Comparison of ENCODE assay signal across 41 cellular contexts in the genomic region with DNA sequence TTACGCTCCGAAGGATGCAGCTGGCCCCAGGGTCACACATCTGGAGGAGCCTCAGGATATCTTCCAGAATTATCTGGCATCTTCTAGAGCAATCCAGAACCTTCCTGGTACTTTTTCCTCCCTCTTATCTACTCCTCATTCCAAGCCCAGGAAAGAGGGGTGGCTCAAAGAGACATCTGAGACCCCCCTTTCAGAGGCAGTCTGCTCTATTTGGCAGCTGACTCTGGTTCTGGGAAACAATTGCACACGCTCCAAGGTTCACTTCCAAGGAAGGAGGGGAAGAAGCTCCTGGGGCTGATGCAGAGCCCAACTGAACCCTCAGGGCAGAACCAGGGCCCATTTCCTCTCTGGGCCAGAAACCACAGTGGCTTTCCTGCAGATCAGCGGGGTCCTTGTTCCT. TPM values are rescaled to one million over a fixed set of nuclear protein-coding genes. Genes with fewer than 3 reads are reported as not detected.
"Had no signal": no experiment of that assay in that cellular context is flagged by ENCODE, and none has a peak within 500 bp of the region (broad histone marks: within the 10 kb centered on the region; RNA-seq: fewer than 3 reads in every experiment).

No MANE protein-coding gene starts in this region.

- H3K27ac ChIP-seq: adrenal gland, ascending aorta, brain microvascular endothelial cell, coronary artery, epithelial cell of prostate, esophagus squamous epithelium, gastroesophageal sphincter had no signal

- H3K4me1 Mint-ChIP-seq: activated CD4-positive, alpha-beta T cell treated with anti-CD3 and anti-CD28 coated beads for 36 hours; activated CD4-positive, alpha-beta T cell treated with anti-CD3 and anti-CD28 coated beads, Interleukin-2, amount 10 ng/mL, durations not matched to agents 24 days and 14 days; activated CD8-positive, alpha-beta memory T cell treated with anti-CD3 and anti-CD28 coated beads, Interleukin-2, amount 10 ng/mL, durations not matched to agents 7 days and 5 days; activated naive CD4-positive, alpha-beta T cell treated with anti-CD3 and anti-CD28 coated beads, Interleukin-2, amount 50 U/mL, for 24 hours; activated naive CD8-positive, alpha-beta T cell treated with anti-CD3 and anti-CD28 coated beads for 36 hours; activated naive CD8-positive, alpha-beta T cell treated with anti-CD3 and anti-CD28 coated beads, Interleukin-2, amount 50 U/mL, for 24 hours; central memory CD8-positive, alpha-beta T cell; T-helper 17 cell had no signal

- H3K9me3 Mint-ChIP-seq: activated CD4-positive, alpha-beta memory T cell treated with anti-CD3 and anti-CD28 coated beads for 36 hours; activated CD4-positive, alpha-beta T cell treated with anti-CD3 and anti-CD28 coated beads, Interleukin-2, amount 10 ng/mL, durations not matched to agents 24 days and 14 days; activated naive CD4-positive, alpha-beta T cell treated with anti-CD3 and anti-CD28 coated beads for 36 hours; activated naive CD4-positive, alpha-beta T cell treated with anti-CD3 and anti-CD28 coated beads, Interleukin-2, amount 50 U/mL, for 24 hours; activated naive CD8-positive, alpha-beta T cell treated with anti-CD3 and anti-CD28 coated beads for 36 hours; activated naive CD8-positive, alpha-beta T cell treated with anti-CD3 and anti-CD28 coated beads, Interleukin-2, amount 50 U/mL, for 24 hours; activated T-helper 1 cell treated with anti-CD3 and anti-CD28 coated beads, Interleukin-12 subunit alpha, Interleukin-12 subunit beta, Interleukin-2, Interleukin-4 antibody, amounts not matched to agents 30 ng/mL and 10 ng/mL and 1 ng/mL, durations not matched to agents 14 hours and 24 hours and 36 hours; activated T-helper 2 cell treated with anti-CD3 and anti-CD28 coated beads, Interferon-gamma antibody, Interleukin-2, Interleukin-4, amounts not matched to agents 10 μg/mL and 5 μg/mL and 100 μg/mL, durations not matched to agents 14 hours and 24 hours and 36 hours; central memory CD8-positive, alpha-beta T cell; dendritic cell treated with granulocyte-macrophage colony-stimulating factor and Interleukin-4, amounts not matched to agents 40 ng/mL and 50 ng/mL, for 4 days; T-helper 2 cell treated with Interferon-gamma antibody and Interleukin-4, amounts not matched to agents 5 μg/mL and 100 μg/mL, for 36 hours had no signal

- H3K36me3 ChIP-seq: adrenal gland, ascending aorta, brain microvascular endothelial cell, esophagus squamous epithelium, gastroesophageal sphincter had no signal

- H3K4me3 ChIP-seq: adrenal gland, ascending aorta, coronary artery, esophagus squamous epithelium, gastroesophageal sphincter had no signal

- ATAC-seq: activated CD4-positive, alpha-beta T cell treated with anti-CD3 and anti-CD28 coated beads for 36 hours; activated CD8-positive, alpha-beta memory T cell treated with anti-CD3 and anti-CD28 coated beads, Interleukin-2, amount 10 ng/mL, durations not matched to agents 7 days and 5 days; activated CD8-positive, alpha-beta T cell treated with anti-CD3 and anti-CD28 coated beads, Interleukin-2, amount 10 ng/mL, durations not matched to agents 7 days and 5 days; activated naive CD8-positive, alpha-beta T cell treated with anti-CD3 and anti-CD28 coated beads, Interleukin-2, amount 50 U/mL, for 24 hours; gastroesophageal sphincter; T-helper 17 cell had no signal

- H3K9me3 ChIP-seq: adrenal gland, ascending aorta, esophagus squamous epithelium, gastroesophageal sphincter had no signal

- DNase-seq: activated CD4-positive, alpha-beta memory T cell treated with anti-CD3 and anti-CD28 coated beads for 36 hours; activated CD4-positive, alpha-beta T cell treated with anti-CD3 and anti-CD28 coated beads for 36 hours; activated CD4-positive, alpha-beta T cell treated with anti-CD3 and anti-CD28 coated beads, Interleukin-2, amount 10 ng/mL, durations not matched to agents 24 days and 14 days; activated CD4-positive, CD25-positive, alpha-beta regulatory T cell; activated CD4-positive, CD25-positive, alpha-beta regulatory T cell treated with anti-CD3 and anti-CD28 coated beads, Interleukin-2, amount 50 U/mL, for 72 hours; activated CD8-positive, alpha-beta memory T cell treated with anti-CD3 and anti-CD28 coated beads, Interleukin-2, amount 10 ng/mL, durations not matched to agents 7 days and 5 days; activated CD8-positive, alpha-beta memory T cell treated with anti-CD3 and anti-CD28 coated beads, Interleukin-2, amount 50 U/mL, for 4 hours; activated CD8-positive, alpha-beta T cell treated with anti-CD3 and anti-CD28 coated beads, Interleukin-2, amount 10 ng/mL, durations not matched to agents 7 days and 5 days; activated effector memory CD4-positive, alpha-beta T cell treated with anti-CD3 and anti-CD28 coated beads, Interleukin-2, amount 50 U/mL, for 16 hours; activated naive CD4-positive, alpha-beta T cell treated with anti-CD3 and anti-CD28 coated beads for 36 hours; activated naive CD8-positive, alpha-beta T cell treated with anti-CD3 and anti-CD28 coated beads for 36 hours; activated naive CD8-positive, alpha-beta T cell treated with anti-CD3 and anti-CD28 coated beads, Interleukin-2, amount 50 U/mL, for 24 hours; activated T-cell treated with anti-CD3 and anti-CD28 coated beads, Interleukin-2, amount 50 U/mL, for 1 hour; activated T-cell treated with anti-CD3 and anti-CD28 coated beads, Interleukin-2, amount 50 U/mL, for 48 hours; adrenal gland; amygdala; brain microvascular endothelial cell; effector CD8-positive, alpha-beta T cell; esophagus squamous epithelium; foreskin melanocyte; hippocampal formation; T-helper 1 cell; T-helper 17 cell; T1000 had no signal

- H3K4me1 ChIP-seq: adrenal gland, ascending aorta, esophagus squamous epithelium, gastroesophageal sphincter had no signal

- H3K36me3 Mint-ChIP-seq: activated CD4-positive, alpha-beta memory T cell treated with anti-CD3 and anti-CD28 coated beads for 36 hours; activated CD8-positive, alpha-beta memory T cell treated with anti-CD3 and anti-CD28 coated beads, Interleukin-2, amount 10 ng/mL, durations not matched to agents 7 days and 5 days; activated naive CD4-positive, alpha-beta T cell treated with anti-CD3 and anti-CD28 coated beads, Interleukin-2, amount 50 U/mL, for 24 hours; activated naive CD8-positive, alpha-beta T cell treated with anti-CD3 and anti-CD28 coated beads for 36 hours had no signal

- H3K4me3 Mint-ChIP-seq: activated CD4-positive, alpha-beta memory T cell treated with anti-CD3 and anti-CD28 coated beads for 36 hours; activated CD4-positive, alpha-beta T cell treated with anti-CD3 and anti-CD28 coated beads for 36 hours; activated CD4-positive, alpha-beta T cell treated with anti-CD3 and anti-CD28 coated beads, Interleukin-2, amount 10 ng/mL, durations not matched to agents 24 days and 14 days; activated CD8-positive, alpha-beta memory T cell treated with anti-CD3 and anti-CD28 coated beads, Interleukin-2, amount 10 ng/mL, durations not matched to agents 7 days and 5 days; activated CD8-positive, alpha-beta T cell treated with anti-CD3 and anti-CD28 coated beads, Interleukin-2, amount 10 ng/mL, durations not matched to agents 7 days and 5 days; activated naive CD4-positive, alpha-beta T cell treated with anti-CD3 and anti-CD28 coated beads for 36 hours; activated naive CD4-positive, alpha-beta T cell treated with anti-CD3 and anti-CD28 coated beads, Interleukin-2, amount 50 U/mL, for 24 hours; activated naive CD8-positive, alpha-beta T cell treated with anti-CD3 and anti-CD28 coated beads for 36 hours; activated naive CD8-positive, alpha-beta T cell treated with anti-CD3 and anti-CD28 coated beads, Interleukin-2, amount 50 U/mL, for 24 hours; activated T-helper 1 cell treated with anti-CD3 and anti-CD28 coated beads, Interleukin-12 subunit alpha, Interleukin-12 subunit beta, Interleukin-2, Interleukin-4 antibody, amounts not matched to agents 30 ng/mL and 10 ng/mL and 1 ng/mL, durations not matched to agents 14 hours and 24 hours and 36 hours; central memory CD8-positive, alpha-beta T cell; dendritic cell treated with granulocyte-macrophage colony-stimulating factor and Interleukin-4, amounts not matched to agents 40 ng/mL and 50 ng/mL, for 4 days; T-helper 17 cell; T-helper 2 cell treated with Interferon-gamma antibody and Interleukin-4, amounts not matched to agents 5 μg/mL and 100 μg/mL, for 36 hours had no signal

- H3K27ac Mint-ChIP-seq: activated CD4-positive, alpha-beta memory T cell treated with anti-CD3 and anti-CD28 coated beads for 36 hours; activated CD4-positive, alpha-beta T cell treated with anti-CD3 and anti-CD28 coated beads for 36 hours; activated CD4-positive, alpha-beta T cell treated with anti-CD3 and anti-CD28 coated beads, Interleukin-2, amount 10 ng/mL, durations not matched to agents 24 days and 14 days; activated CD8-positive, alpha-beta memory T cell treated with anti-CD3 and anti-CD28 coated beads, Interleukin-2, amount 10 ng/mL, durations not matched to agents 7 days and 5 days; activated CD8-positive, alpha-beta T cell treated with anti-CD3 and anti-CD28 coated beads, Interleukin-2, amount 10 ng/mL, durations not matched to agents 7 days and 5 days; activated naive CD4-positive, alpha-beta T cell treated with anti-CD3 and anti-CD28 coated beads for 36 hours; activated naive CD4-positive, alpha-beta T cell treated with anti-CD3 and anti-CD28 coated beads, Interleukin-2, amount 50 U/mL, for 24 hours; activated naive CD8-positive, alpha-beta T cell treated with anti-CD3 and anti-CD28 coated beads for 36 hours; activated naive CD8-positive, alpha-beta T cell treated with anti-CD3 and anti-CD28 coated beads, Interleukin-2, amount 50 U/mL, for 24 hours; activated T-helper 1 cell treated with anti-CD3 and anti-CD28 coated beads, Interleukin-12 subunit alpha, Interleukin-12 subunit beta, Interleukin-2, Interleukin-4 antibody, amounts not matched to agents 30 ng/mL and 10 ng/mL and 1 ng/mL, durations not matched to agents 14 hours and 24 hours and 36 hours; activated T-helper 2 cell treated with anti-CD3 and anti-CD28 coated beads, Interferon-gamma antibody, Interleukin-2, Interleukin-4, amounts not matched to agents 10 μg/mL and 5 μg/mL and 100 μg/mL, durations not matched to agents 14 hours and 24 hours and 36 hours; dendritic cell treated with granulocyte-macrophage colony-stimulating factor and Interleukin-4, amounts not matched to agents 40 ng/mL and 50 ng/mL, for 4 days; T-helper 17 cell; T-helper 2 cell treated with Interferon-gamma antibody and Interleukin-4, amounts not matched to agents 5 μg/mL and 100 μg/mL, for 36 hours had no signal

- H3K27me3 ChIP-seq: ascending aorta had no signal

RNA-seq across cellular contexts. Expression of gene RBFOX3, which starts 14.9 kb away (rescaled TPM):
- total RNA-seq: activated CD4-positive, alpha-beta memory T cell treated with anti-CD3 and anti-CD28 coated beads for 36 hours; activated CD4-positive, alpha-beta T cell treated with anti-CD3 and anti-CD28 coated beads, Interleukin-2, amount 10 ng/mL, durations not matched to agents 24 days and 14 days; activated CD8-positive, alpha-beta memory T cell treated with anti-CD3 and anti-CD28 coated beads for 36 hours; activated CD8-positive, alpha-beta memory T cell treated with anti-CD3 and anti-CD28 coated beads, Interleukin-2, amount 10 ng/mL, durations not matched to agents 7 days and 5 days; activated CD8-positive, alpha-beta T cell treated with anti-CD3 and anti-CD28 coated beads, Interleukin-2, amount 10 ng/mL, durations not matched to agents 7 days and 5 days; activated naive CD4-positive, alpha-beta T cell treated with anti-CD3 and anti-CD28 coated beads for 36 hours; activated naive CD8-positive, alpha-beta T cell treated with anti-CD3 and anti-CD28 coated beads for 36 hours; activated T-helper 1 cell treated with anti-CD3 and anti-CD28 coated beads, Interleukin-12 subunit alpha, Interleukin-12 subunit beta, Interleukin-2, Interleukin-4 antibody, amounts not matched to agents 30 ng/mL and 10 ng/mL and 1 ng/mL, durations not matched to agents 14 hours and 24 hours and 36 hours; activated T-helper 2 cell treated with anti-CD3 and anti-CD28 coated beads, Interferon-gamma antibody, Interleukin-2, Interleukin-4, amounts not matched to agents 10 μg/mL and 5 μg/mL and 100 μg/mL, durations not matched to agents 14 hours and 24 hours and 36 hours; ascending aorta; cardiac septum; chondrocyte; endothelial cell of umbilical vein; fibroblast of lung; fibroblast of villous mesenchyme; glomerular endothelial cell had no signal
- polyA plus RNA-seq: endothelial cell of umbilical vein, fibroblast of lung had no signal
